In genomic region chr1:164635784-164636729, GRCh38 we compare ENCODE assay signal across 13 cellular contexts.
DNase-seq lines count a peak whose midpoint lies in the region; ATAC-seq, FAIRE-seq and TF ChIP-seq lines count a peak whose summit lies in the region.
"Had no signal": no experiment of that assay in that cellular context is flagged by ENCODE, and none has a peak within 500 bp of the region (broad histone marks: within the 10 kb centered on the region; RNA-seq: fewer than 3 reads in every experiment).

No MANE protein-coding gene starts in this region.

- in situ Hi-C loops in IMR-90 (cut with MboI; ENCODE audit: low sequenced_read_pairs) = no loop called here

- H2BK20ac ChIP-seq in IMR-90 (ENCODE audit: low read depth, low read length) = no peak overlapping the region

- H3K4me1 ChIP-seq in IMR-90 (ENCODE audit: control insufficient read depth, insufficient read depth, low read length) = peaks cover 15% of the 10 kb centered on the region
- peaks cover 6% of the 10 kb centered on the region for H3K4me1 ChIP-seq in colonic mucosa
- H3K4me1 ChIP-seq in mesendoderm (ENCODE audit: control insufficient read depth, low read depth, low read length) = peaks cover 30% of the 10 kb centered on the region
- H3K4me1 ChIP-seq in stomach smooth muscle (ENCODE audit: control insufficient read depth, insufficient read depth, low read length) = peaks cover 56% of the 10 kb centered on the region

- H4K5ac ChIP-seq in IMR-90 (ENCODE audit: low read depth, low read length) (no peak overlapping the region), mesendoderm (ENCODE audit: low read length) (no peak overlapping the region)

- no peak overlapping the region for H3K14ac ChIP-seq in IMR-90 (replicated peaks; ENCODE audit: low read depth, low read length)

- H2BK5ac ChIP-seq in IMR-90 (ENCODE audit: low read depth, low read length, poor library complexity, severe bottlenecking) (no peak overlapping the region), mesendoderm (ENCODE audit: low read length) (no peak overlapping the region)

- H3K18ac ChIP-seq in IMR-90 (ENCODE audit: low read depth, low read length) (peak overlapping the region; percentile 50; the same call in 1 of the 2 replicates), mesendoderm (ENCODE audit: low read length) (peak overlapping the region; percentile 40)

- no TSS peak for BruUV-seq in IMR-90 (replicated peaks; lab: Mats Ljungman, UMichigan)

- H4K91ac ChIP-seq in IMR-90 (ENCODE audit: insufficient read depth, low read depth, low read length) = no peak overlapping the region

- 60% methylated on average over 1 of the region's 5 CpGs; no CpG with 5 or more reads in 1 of the 2 experiments for WGBS in IMR-90 (ENCODE audit: extremely low coverage in 2 of 2, insufficient read length in 1 of 2), 2 experiments
- no CpG with 5 or more reads among the region's 5 CpGs for WGBS in mesendoderm (ENCODE audit: extremely low coverage, insufficient coverage, low lambda C conversion rate)

- H3K9me1 ChIP-seq in IMR-90 (ENCODE audit: insufficient read depth, low read length) = peaks cover 11% of the 10 kb centered on the region; the same call in 1 of the 2 replicates

- ATAC-seq in IMR-90 (ENCODE audit: low read depth) = no peak
- ATAC-seq in HG03521 (IDR thresholded peaks at IDR 0.05; ENCODE audit: unreplicated experiment) = no peak
- ATAC-seq: activated CD8-positive, alpha-beta T cell treated with anti-CD3 and anti-CD28 coated beads for 36 hours; CD8-positive, alpha-beta T cell had no signal

- DNase-seq in IMR-90 = no peak
- peak; percentile 77 for DNase-seq in colonic mucosa
- no peak for DNase-seq in mesendoderm
- DNase-seq in NCI-H1048 (lab: John Stamatoyannopoulos, UW) = no peak
- no peak for DNase-seq in HTR-8/SVneo (ENCODE audit: insufficient read length, low spot score)
- DNase-seq in germinal center (ENCODE audit: low spot score) = no peak
- DNase-seq: activated CD8-positive, alpha-beta T cell treated with anti-CD3 and anti-CD28 coated beads for 36 hours; activated naive CD4-positive, alpha-beta T cell treated with Interleukin-2 at 50 U/mL for 16 hours; CD8-positive, alpha-beta T cell; NCI-H1930 had no signal

- no peaks in the 10 kb centered on the region; the same call in 1 of the 2 replicates for H4K20me1 ChIP-seq in IMR-90 (ENCODE audit: insufficient read depth, low read length)

- H4K8ac ChIP-seq in IMR-90 (ENCODE audit: low read depth in 2 of 2, low read length in 2 of 2) (no peak overlapping the region), mesendoderm (ENCODE audit: low read depth, low read length) (no peak overlapping the region)

- no peak for FAIRE-seq in HTR-8/SVneo (lab: Jason Lieb, UNC)

- CTCF ChIA-PET in IMR-90 (lab: Yijun Ruan, JAX) = interaction anchor here (0.6 to 0.9 kb wide), 2 partner anchors 17 to 1290 kb away, joined by 3 read pairs; no protein-coding TSS in a partner anchor

- no peak overlapping the region for H3K4ac ChIP-seq in IMR-90 (ENCODE audit: low read depth, low read length)
- no peak overlapping the region for H3K4ac ChIP-seq in mesendoderm (ENCODE audit: low read depth, low read length)

- no peak overlapping the region for H2AFZ ChIP-seq in IMR-90 (replicated peaks; ENCODE audit: low read length, poor library complexity)

- H3K9me3 ChIP-seq in IMR-90 (ENCODE audit: control insufficient read depth, insufficient read depth, low read length) (no peaks in the 10 kb centered on the region), colonic mucosa (no peaks in the 10 kb centered on the region), stomach smooth muscle (ENCODE audit: control insufficient read depth in 2 of 2, low read length in 2 of 2) (no peaks in the 10 kb centered on the region)

- POLR2A ChIA-PET in IMR-90 (lab: Charles Lee; ENCODE audit: unreplicated experiment) = no interaction called here

- intact Hi-C loops in IMR-90 (cut with micrococcal nuclease) = no loop called here
- intact Hi-C loops in colonic mucosa (cut with DNase I) = no loop called here

- H2BK120ac ChIP-seq in IMR-90 (ENCODE audit: low read depth, low read length) (no peak overlapping the region), mesendoderm (ENCODE audit: low read depth, low read length) (no peak overlapping the region)

- TF ChIP-seq POLR2A in IMR-90 (IDR thresholded peaks at IDR 0.05; ENCODE audit: low read depth, low read length) = no peak

- H3K27ac ChIP-seq in IMR-90 (ENCODE audit: insufficient read depth, low read length) (no peak overlapping the region), colonic mucosa (peak overlapping the region; percentile 41), mesendoderm (ENCODE audit: low read depth, low read length) (no peak overlapping the region), stomach smooth muscle (ENCODE audit: low read length) (peak overlapping the region; percentile 50)

- H3K79me1 ChIP-seq in IMR-90 (ENCODE audit: low read depth in 1 of 2, low read length in 2 of 2) (peaks cover 12 to 20% of the 10 kb centered on the region in 2 experiments; a peak in 3 of 4 replicates), mesendoderm (ENCODE audit: low read length) (peaks cover 26% of the 10 kb centered on the region)

- no peak overlapping the region for H3K56ac ChIP-seq in IMR-90 (ENCODE audit: extremely low read depth, insufficient read depth, low read length)
- no peak overlapping the region for H3K56ac ChIP-seq in mesendoderm (ENCODE audit: low read length)

- H3K27me3 ChIP-seq in IMR-90 (ENCODE audit: control insufficient read depth, insufficient read depth, low read length) = no peaks in the 10 kb centered on the region
- H3K27me3 ChIP-seq in colonic mucosa = no peaks in the 10 kb centered on the region
- H3K27me3 ChIP-seq in mesendoderm (ENCODE audit: insufficient read depth, low read length, poor library complexity) = no peaks in the 10 kb centered on the region
- no peaks in the 10 kb centered on the region for H3K27me3 ChIP-seq in stomach smooth muscle (ENCODE audit: control insufficient read depth in 1 of 2, insufficient read depth in 2 of 2, low read length in 2 of 2)

- dilution Hi-C loops in IMR-90 (cut with HindIII; ENCODE audit: low sequenced_read_pairs, unreplicated experiment) = no loop called here

- no peak overlapping the region for H2AK9ac ChIP-seq in IMR-90 (replicated peaks; ENCODE audit: low read depth, low read length, poor library complexity)

- H3K9ac ChIP-seq in IMR-90 (ENCODE audit: low read depth, low read length) (no peak overlapping the region), colonic mucosa (ENCODE audit: low read depth in 2 of 2, low read length in 2 of 2) (no peak overlapping the region), mesendoderm (ENCODE audit: low read length) (no peak overlapping the region), stomach smooth muscle (ENCODE audit: low read length in 2 of 2) (no peak overlapping the region)

- H3K4me3 ChIP-seq in IMR-90 (ENCODE audit: insufficient read depth, low read depth, low read length) (no peak overlapping the region), colonic mucosa (no peak overlapping the region), mesendoderm (ENCODE audit: low read length) (no peak overlapping the region), stomach smooth muscle (ENCODE audit: low read length in 2 of 2) (no peak overlapping the region)
- H3K4me3 ChIP-seq: coronary artery had no signal

- H2BK15ac ChIP-seq in IMR-90 (ENCODE audit: low read depth, low read length) (no peak overlapping the region), mesendoderm (replicated peaks; ENCODE audit: low read depth) (no peak overlapping the region)

- no peak for TF ChIP-seq RAD21 in IMR-90 (IDR thresholded peaks at IDR 0.05; ENCODE audit: low read length)

- H3K79me2 ChIP-seq in mesendoderm (ENCODE audit: control insufficient read depth, insufficient read depth, low read length) = peaks cover 20% of the 10 kb centered on the region

- H2AK5ac ChIP-seq in IMR-90 (ENCODE audit: low read depth, low read length) = no peak overlapping the region
- no peak overlapping the region for H2AK5ac ChIP-seq in mesendoderm (ENCODE audit: low read length)

- H3K36me3 ChIP-seq in IMR-90 (ENCODE audit: control insufficient read depth, insufficient read depth, low read length) = peaks cover 15% of the 10 kb centered on the region; the same call in 1 of the 2 replicates
- H3K36me3 ChIP-seq in colonic mucosa = no peaks in the 10 kb centered on the region
- H3K36me3 ChIP-seq in mesendoderm (ENCODE audit: control insufficient read depth, insufficient read depth, low read length) = no peaks in the 10 kb centered on the region
- H3K36me3 ChIP-seq in stomach smooth muscle (ENCODE audit: control insufficient read depth in 2 of 2, insufficient read depth in 2 of 2, low read length in 2 of 2) = peaks cover 0 to 4% of the 10 kb centered on the region in 2 donors

- H3K23ac ChIP-seq in IMR-90 (ENCODE audit: low read depth, low read length) = no peak overlapping the region
- H3K23ac ChIP-seq in mesendoderm (ENCODE audit: low read length) = no peak overlapping the region

- TF ChIP-seq CTCF in IMR-90 (conservative IDR thresholded peaks at IDR 0.05; ENCODE audit: low read depth, low read length) (no peak), colonic mucosa (IDR thresholded peaks at IDR 0.05) (no peak)

- no peak overlapping the region for H3K4me2 ChIP-seq in IMR-90 (ENCODE audit: low read depth, low read length)
- H3K4me2 ChIP-seq in mesendoderm (ENCODE audit: low read length) = no peak overlapping the region

TF ChIP-seq in IMR-90, 13 proteins besides CTCF, POLR2A, EP300 and RAD21 (continues in another document):
- TF ChIP-seq CHD1 (IDR thresholded peaks at IDR 0.05; ENCODE audit: low read depth, low read length) (no peak), RFX5 (IDR thresholded peaks at IDR 0.05; ENCODE audit: low read depth, low read length) (no peak), MAFK (IDR thresholded peaks at IDR 0.05; ENCODE audit: low read depth, low read length) (no peak), MAZ (IDR thresholded peaks at IDR 0.05; ENCODE audit: borderline replicate concordance, low read depth, low read length) (no peak), ELK1 (IDR thresholded peaks at IDR 0.05; ENCODE audit: borderline replicate concordance, low read depth, low read length) (no peak), SMC3 (IDR thresholded peaks at IDR 0.05; ENCODE audit: low read depth, low read length) (no peak), RCOR1 (IDR thresholded peaks at IDR 0.05; ENCODE audit: insufficient replicate concordance, low read length) (no peak), NFE2L2 (IDR thresholded peaks at IDR 0.05; ENCODE audit: low read depth, low read length) (no peak), MXI1 (IDR thresholded peaks at IDR 0.05; ENCODE audit: borderline replicate concordance, low read depth, low read length) (no peak), CEBPB (IDR thresholded peaks at IDR 0.05; ENCODE audit: low read depth, low read length) (no peak)

Comparison
In these comparisons a context has a peak if more than half of its experiments do, and no peak if none do; other contexts are left out.
1. H3K27ac ChIP-seq: peak in colonic mucosa (single experiment) and stomach smooth muscle (single experiment); none in IMR-90 (single experiment) and mesendoderm (single experiment).